ENCODE assay signal across 8 cellular contexts in genomic region chr1:161389691-161390558, GRCh38. TPM values are rescaled to one million over a fixed set of nuclear protein-coding genes. Genes with fewer than 3 reads are reported as not detected.
DNase-seq lines count a peak whose midpoint lies in the region; ATAC-seq, FAIRE-seq and TF ChIP-seq lines count a peak whose summit lies in the region.

No MANE protein-coding gene starts in this region.

- TF ChIP-seq CTCF in fibroblast of mammary gland (conservative IDR thresholded peaks at IDR 0.05; ENCODE audit: control insufficient read depth, insufficient read depth, low read depth, low read length): no peak
- TF ChIP-seq CTCF in natural killer cell (IDR thresholded peaks at IDR 0.05): no peak

- H3K9me3 Mint-ChIP-seq in activated T-helper 17 cell treated with anti-CD3 and anti-CD28 coated beads, Interleukin-2, amount 50 U/mL, for 72 hours: no peaks in the 10 kb centered on the region
- H3K9me3 Mint-ChIP-seq in natural killer cell: no peaks in the 10 kb centered on the region
- no peaks in the 10 kb centered on the region for H3K9me3 Mint-ChIP-seq in stimulated activated naive B cell treated with anti-CD40 and anti-IgM and Interleukin-4, amounts not matched to agents 10 μg/mL and 1 μg/mL and 100 μg/mL, for 72 hours

- no peaks in the 10 kb centered on the region for H3K27me3 Mint-ChIP-seq in activated T-helper 17 cell treated with anti-CD3 and anti-CD28 coated beads, Interleukin-2, amount 50 U/mL, for 72 hours
- H3K27me3 Mint-ChIP-seq in natural killer cell (ENCODE audit: low read depth in 2 of 2): no peaks in the 10 kb centered on the region
- no peaks in the 10 kb centered on the region for H3K27me3 Mint-ChIP-seq in stimulated activated naive B cell treated with anti-CD40 and anti-IgM and Interleukin-4, amounts not matched to agents 10 μg/mL and 1 μg/mL and 100 μg/mL, for 72 hours

- H3K36me3 Mint-ChIP-seq in activated T-helper 17 cell treated with anti-CD3 and anti-CD28 coated beads, Interleukin-2, amount 50 U/mL, for 72 hours (ENCODE audit: low read depth): no peaks in the 10 kb centered on the region
- H3K36me3 Mint-ChIP-seq in natural killer cell: no peaks in the 10 kb centered on the region
- no peaks in the 10 kb centered on the region for H3K36me3 Mint-ChIP-seq in stimulated activated naive B cell treated with anti-CD40 and anti-IgM and Interleukin-4, amounts not matched to agents 10 μg/mL and 1 μg/mL and 100 μg/mL, for 72 hours

- no peak for FAIRE-seq in H54 (lab: Jason Lieb, UNC)

- H3K4me1 Mint-ChIP-seq in activated T-helper 17 cell treated with anti-CD3 and anti-CD28 coated beads, Interleukin-2, amount 50 U/mL, for 72 hours: peaks cover 15% of the 10 kb centered on the region
- H3K4me1 Mint-ChIP-seq in natural killer cell: peaks cover 9 to 17% of the 10 kb centered on the region in 2 donors
- H3K4me1 Mint-ChIP-seq in stimulated activated naive B cell treated with anti-CD40 and anti-IgM and Interleukin-4, amounts not matched to agents 10 μg/mL and 1 μg/mL and 100 μg/mL, for 72 hours: peaks cover 15 to 42% of the 10 kb centered on the region in 2 donors

- peak overlapping the region; percentile 94 for H3K4me3 Mint-ChIP-seq in activated T-helper 17 cell treated with anti-CD3 and anti-CD28 coated beads, Interleukin-2, amount 50 U/mL, for 72 hours
- peak overlapping the region; percentile 94 for H3K4me3 Mint-ChIP-seq in natural killer cell
- peak overlapping the region; percentile 95 to 96 for H3K4me3 Mint-ChIP-seq in stimulated activated naive B cell treated with anti-CD40 and anti-IgM and Interleukin-4, amounts not matched to agents 10 μg/mL and 1 μg/mL and 100 μg/mL, for 72 hours

- ATAC-seq in activated T-helper 17 cell treated with anti-CD3 and anti-CD28 coated beads, Interleukin-2, amount 50 U/mL, for 72 hours (replicated peaks): peak; percentile 85
- ATAC-seq in natural killer cell: peak; percentile 92 to 99 (median 94)
- ATAC-seq in stimulated activated naive B cell treated with anti-CD40 and anti-IgM and Interleukin-4, amounts not matched to agents 10 μg/mL and 1 μg/mL and 100 μg/mL, for 72 hours (replicated peaks): peak; percentile 85 to 91

- intact Hi-C loops in natural killer cell (cut with micrococcal nuclease): loop anchor here (1.0 kb wide), 1 partner anchor 9 kb away; no protein-coding TSS in a partner anchor

- TF ChIP-seq POLR2A in H54 (IDR thresholded peaks at IDR 0.05; ENCODE audit: low read depth, low read length): peak; percentile 97

- DNase-seq in ELF-1 (ENCODE audit: low read depth, low spot score): peak; percentile 91
- peak; percentile 87 for DNase-seq in H54 (ENCODE audit: insufficient read length, low spot score)
- DNase-seq in LoVo (ENCODE audit: low spot score): peak; percentile 95
- DNase-seq in RPMI8226: peak; percentile 95
- DNase-seq in fibroblast of mammary gland (ENCODE audit: low read depth): peak; percentile 99
- peak; percentile 94 for DNase-seq in natural killer cell
- peak; percentile 81 for DNase-seq in stimulated activated naive B cell treated with anti-CD40 and anti-IgM and Interleukin-4, amounts not matched to agents 10 μg/mL and 1 μg/mL and 100 μg/mL, for 72 hours

- peak overlapping the region; percentile 96 for H3K27ac Mint-ChIP-seq in activated T-helper 17 cell treated with anti-CD3 and anti-CD28 coated beads, Interleukin-2, amount 50 U/mL, for 72 hours
- H3K27ac Mint-ChIP-seq in natural killer cell: peak overlapping the region; percentile 88 to 93
- H3K27ac Mint-ChIP-seq in stimulated activated naive B cell treated with anti-CD40 and anti-IgM and Interleukin-4, amounts not matched to agents 10 μg/mL and 1 μg/mL and 100 μg/mL, for 72 hours: peak overlapping the region; percentile 96

- H3K4me3 ChIP-seq in fibroblast of mammary gland (ENCODE audit: control insufficient read depth, low read depth, low read length): peak overlapping the region; percentile 81

RNA-seq across cellular contexts. Expression of gene CFAP126, which starts 22.2 kb away (rescaled TPM):
- total RNA-seq in activated T-helper 17 cell treated with anti-CD3 and anti-CD28 coated beads, Interleukin-2, amount 50 U/mL, for 72 hours: 1 to 10 TPM in 1 of 2 donors, not detected in 1; 2.7 TPM
- not detected for total RNA-seq in natural killer cell

Comparison
In these comparisons a context has a peak if more than half of its experiments do, and no peak if none do; other contexts are left out.
1. Peak in every context shown above with its lines: DNase-seq, ATAC-seq and H3K4me3 ChIP-seq.